In genomic region chr4:145722561-145722960, GRCh38 we compare ENCODE assay signal across 32 cellular contexts. TPM values are rescaled to one million over a fixed set of nuclear protein-coding genes. Genes with fewer than 3 reads are reported as not detected.
A peak's percentile ranks its signal among the peaks of the same experiment; 100 is the strongest.
DNase-seq lines count a peak whose midpoint lies in the region; TF ChIP-seq lines count a peak whose summit lies in the region.
"Had no signal": no experiment of that assay in that cellular context is flagged by ENCODE, and none has a peak within 500 bp of the region (broad histone marks: within the 10 kb centered on the region; RNA-seq: fewer than 3 reads in every experiment).

No MANE protein-coding gene starts in this region.

- no peaks in the 10 kb centered on the region for H3K36me3 Mint-ChIP-seq in activated T-helper 2 cell treated with anti-CD3 and anti-CD28 coated beads, Interferon-gamma antibody, Interleukin-2, Interleukin-4, amounts not matched to agents 10 μg/mL and 5 μg/mL and 100 μg/mL, durations not matched to agents 14 hours and 24 hours and 36 hours (ENCODE audit: low read depth)
- H3K36me3 Mint-ChIP-seq: activated CD8-positive, alpha-beta memory T cell treated with anti-CD3 and anti-CD28 coated beads, Interleukin-2, amount 10 ng/mL, durations not matched to agents 7 days and 5 days had no signal

- intact Hi-C loops in activated T-helper 2 cell treated with anti-CD3 and anti-CD28 coated beads, Interferon-gamma antibody, Interleukin-2, Interleukin-4, amounts not matched to agents 10 μg/mL and 5 μg/mL and 100 μg/mL, durations not matched to agents 14 hours and 24 hours and 36 hours (cut with micrococcal nuclease), result no loop called here

- peak; percentile 9 for TF ChIP-seq CTCF in retinal pigment epithelial cell (conservative IDR thresholded peaks at IDR 0.05; ENCODE audit: low read depth, low read length)

- H3K4me3 ChIP-seq in Jurkat, Clone E6-1 (ENCODE audit: low read length), result no peak overlapping the region
- no peak overlapping the region for H3K4me3 ChIP-seq in retinal pigment epithelial cell (ENCODE audit: low read length)
- H3K4me3 ChIP-seq: BLaER1 treated with 17β-estradiol and CSF1 and Interleukin-3, amounts not matched to agents 10 nM and 100 nM; esophagus muscularis mucosa; K562; upper lobe of left lung had no signal

- peaks cover 3% of the 10 kb centered on the region for H3K9me3 Mint-ChIP-seq in activated T-helper 2 cell treated with anti-CD3 and anti-CD28 coated beads, Interferon-gamma antibody, Interleukin-2, Interleukin-4, amounts not matched to agents 10 μg/mL and 5 μg/mL and 100 μg/mL, durations not matched to agents 14 hours and 24 hours and 36 hours
- H3K9me3 Mint-ChIP-seq: dendritic cell treated with granulocyte-macrophage colony-stimulating factor and Interleukin-4, amounts not matched to agents 40 ng/mL and 50 ng/mL, for 4 days had no signal

- peaks cover 16% of the 10 kb centered on the region for H3K4me1 Mint-ChIP-seq in activated T-helper 2 cell treated with anti-CD3 and anti-CD28 coated beads, Interferon-gamma antibody, Interleukin-2, Interleukin-4, amounts not matched to agents 10 μg/mL and 5 μg/mL and 100 μg/mL, durations not matched to agents 14 hours and 24 hours and 36 hours (ENCODE audit: low read depth)

- H3K27ac Mint-ChIP-seq in activated T-helper 2 cell treated with anti-CD3 and anti-CD28 coated beads, Interferon-gamma antibody, Interleukin-2, Interleukin-4, amounts not matched to agents 10 μg/mL and 5 μg/mL and 100 μg/mL, durations not matched to agents 14 hours and 24 hours and 36 hours, result no peak overlapping the region
- H3K27ac Mint-ChIP-seq: activated CD8-positive, alpha-beta memory T cell treated with anti-CD3 and anti-CD28 coated beads, Interleukin-2, amount 10 ng/mL, durations not matched to agents 7 days and 5 days; dendritic cell treated with granulocyte-macrophage colony-stimulating factor and Interleukin-4, amounts not matched to agents 40 ng/mL and 50 ng/mL, for 4 days; endodermal cell; T-helper 17 cell had no signal

- no peak overlapping the region for H3K4me3 Mint-ChIP-seq in activated T-helper 2 cell treated with anti-CD3 and anti-CD28 coated beads, Interferon-gamma antibody, Interleukin-2, Interleukin-4, amounts not matched to agents 10 μg/mL and 5 μg/mL and 100 μg/mL, durations not matched to agents 14 hours and 24 hours and 36 hours (ENCODE audit: low read depth)
- H3K4me3 Mint-ChIP-seq: activated CD8-positive, alpha-beta memory T cell treated with anti-CD3 and anti-CD28 coated beads, Interleukin-2, amount 10 ng/mL, durations not matched to agents 7 days and 5 days; dendritic cell treated with granulocyte-macrophage colony-stimulating factor and Interleukin-4, amounts not matched to agents 40 ng/mL and 50 ng/mL, for 4 days; endodermal cell; T-helper 17 cell had no signal

- H3K27me3 Mint-ChIP-seq in activated T-helper 2 cell treated with anti-CD3 and anti-CD28 coated beads, Interferon-gamma antibody, Interleukin-2, Interleukin-4, amounts not matched to agents 10 μg/mL and 5 μg/mL and 100 μg/mL, durations not matched to agents 14 hours and 24 hours and 36 hours (ENCODE audit: low read depth), result no peaks in the 10 kb centered on the region

- DNase-seq in stimulated activated CD4-positive, alpha-beta T cell treated with anti-CD3 and anti-CD28 coated beads, Interleukin-15, amount 100 ng/mL, for 24 hours, result peak; percentile 8
- DNase-seq in stimulated activated CD4-positive, alpha-beta T cell treated with anti-CD3 and anti-CD28 coated beads, Interleukin-2, amount 100 ng/mL, for 24 hours, result no peak
- DNase-seq in Jurkat, Clone E6-1 (ENCODE audit: low read depth, low spot score), result peak; percentile 2
- DNase-seq in RPMI7951 (ENCODE audit: low read depth) (peak; percentile 17), retinal pigment epithelial cell (ENCODE audit: low read depth) (no peak), HT-29 (ENCODE audit: low spot score) (no peak), DMS153 treated with DMSO at 0.1 percent for 48 hours (lab: John Stamatoyannopoulos, UW; ENCODE audit: unreplicated experiment) (no peak)
- DNase-seq in activated T-helper 2 cell treated with anti-CD3 and anti-CD28 coated beads, Interferon-gamma antibody, Interleukin-2, Interleukin-4, amounts not matched to agents 10 μg/mL and 5 μg/mL and 100 μg/mL, durations not matched to agents 14 hours and 24 hours and 36 hours (ENCODE audit: low spot score), result no peak
- DNase-seq: activated CD8-positive, alpha-beta memory T cell treated with anti-CD3 and anti-CD28 coated beads, Interleukin-2, amount 10 ng/mL, durations not matched to agents 7 days and 5 days; activated naive CD4-positive, alpha-beta T cell treated with Interleukin-2 at 50 U/mL for 16 hours; activated T-cell treated with anti-CD3 and anti-CD28 coated beads, Interleukin-2, amount 50 U/mL, for 48 hours; caudate nucleus; DMS79 treated with DMSO at 0.1 percent for 48 hours; endodermal cell; foreskin fibroblast; head of caudate nucleus; islet precursor cell; NCI-H1436; NCI-H226; NCI-H774; stimulated activated CD4-positive, alpha-beta T cell treated with anti-CD3 and anti-CD28 coated beads, Interleukin-4, amount 100 ng/mL, for 4 hours; T-helper 17 cell; upper lobe of left lung had no signal

RNA-seq across cellular contexts. Expression of gene C4orf51, which starts 42.6 kb away (rescaled TPM):
- not detected for polyA plus RNA-seq in Jurkat, Clone E6-1 (2012; ENCODE audit: insufficient read depth, insufficient read length)
- not detected in 2 replicates for total RNA-seq in RPMI7951 (2014; rRNA removed; shearing (Covaris generic))
- total RNA-seq in activated T-helper 2 cell treated with anti-CD3 and anti-CD28 coated beads, Interferon-gamma antibody, Interleukin-2, Interleukin-4, amounts not matched to agents 10 μg/mL and 5 μg/mL and 100 μg/mL, durations not matched to agents 14 hours and 24 hours and 36 hours, result not detected in 2 replicates
- not detected in 2 replicates for total RNA-seq in HT-29 (2014; rRNA removed; shearing (Covaris generic))
- total RNA-seq: activated CD8-positive, alpha-beta memory T cell treated with anti-CD3 and anti-CD28 coated beads, Interleukin-2, amount 10 ng/mL, durations not matched to agents 7 days and 5 days; esophagus muscularis mucosa; K562; lower leg skin; myocyte; posterior vena cava; T-helper 17 cell; upper lobe of left lung had no signal
- polyA plus RNA-seq: AG04450, H1, K562 had no signal

Comparison
In these comparisons a context has a peak if more than half of its experiments do, and no peak if none do; other contexts are left out.
1. DNase-seq: peak in stimulated activated CD4-positive, alpha-beta T cell treated with anti-CD3 and anti-CD28 coated beads, Interleukin-15, amount 100 ng/mL, for 24 hours (single experiment), Jurkat, Clone E6-1 (single experiment) and RPMI7951 (single experiment); none in stimulated activated CD4-positive, alpha-beta T cell treated with anti-CD3 and anti-CD28 coated beads, Interleukin-2, amount 100 ng/mL, for 24 hours (0 of 2), retinal pigment epithelial cell (single experiment), activated T-helper 2 cell treated with anti-CD3 and anti-CD28 coated beads, Interferon-gamma antibody, Interleukin-2, Interleukin-4, amounts not matched to agents 10 μg/mL and 5 μg/mL and 100 μg/mL, durations not matched to agents 14 hours and 24 hours and 36 hours (single experiment), HT-29 (single experiment) and DMS153 treated with DMSO at 0.1 percent for 48 hours (single experiment).